Comparison of ENCODE assay signal across 1 cellular context in genomic region chr1:8239306-8240023, GRCh38.
A peak's percentile ranks its signal among the peaks of the same experiment; 100 is the strongest.
TF ChIP-seq lines count a peak whose summit lies in the region.

No MANE protein-coding gene starts in this region.

TF ChIP-seq in HepG2, 621 proteins besides CTCF, POLR2A, EP300 and RAD21 (continued from another document and continues in another):
- TF ChIP-seq, protein P1, sequence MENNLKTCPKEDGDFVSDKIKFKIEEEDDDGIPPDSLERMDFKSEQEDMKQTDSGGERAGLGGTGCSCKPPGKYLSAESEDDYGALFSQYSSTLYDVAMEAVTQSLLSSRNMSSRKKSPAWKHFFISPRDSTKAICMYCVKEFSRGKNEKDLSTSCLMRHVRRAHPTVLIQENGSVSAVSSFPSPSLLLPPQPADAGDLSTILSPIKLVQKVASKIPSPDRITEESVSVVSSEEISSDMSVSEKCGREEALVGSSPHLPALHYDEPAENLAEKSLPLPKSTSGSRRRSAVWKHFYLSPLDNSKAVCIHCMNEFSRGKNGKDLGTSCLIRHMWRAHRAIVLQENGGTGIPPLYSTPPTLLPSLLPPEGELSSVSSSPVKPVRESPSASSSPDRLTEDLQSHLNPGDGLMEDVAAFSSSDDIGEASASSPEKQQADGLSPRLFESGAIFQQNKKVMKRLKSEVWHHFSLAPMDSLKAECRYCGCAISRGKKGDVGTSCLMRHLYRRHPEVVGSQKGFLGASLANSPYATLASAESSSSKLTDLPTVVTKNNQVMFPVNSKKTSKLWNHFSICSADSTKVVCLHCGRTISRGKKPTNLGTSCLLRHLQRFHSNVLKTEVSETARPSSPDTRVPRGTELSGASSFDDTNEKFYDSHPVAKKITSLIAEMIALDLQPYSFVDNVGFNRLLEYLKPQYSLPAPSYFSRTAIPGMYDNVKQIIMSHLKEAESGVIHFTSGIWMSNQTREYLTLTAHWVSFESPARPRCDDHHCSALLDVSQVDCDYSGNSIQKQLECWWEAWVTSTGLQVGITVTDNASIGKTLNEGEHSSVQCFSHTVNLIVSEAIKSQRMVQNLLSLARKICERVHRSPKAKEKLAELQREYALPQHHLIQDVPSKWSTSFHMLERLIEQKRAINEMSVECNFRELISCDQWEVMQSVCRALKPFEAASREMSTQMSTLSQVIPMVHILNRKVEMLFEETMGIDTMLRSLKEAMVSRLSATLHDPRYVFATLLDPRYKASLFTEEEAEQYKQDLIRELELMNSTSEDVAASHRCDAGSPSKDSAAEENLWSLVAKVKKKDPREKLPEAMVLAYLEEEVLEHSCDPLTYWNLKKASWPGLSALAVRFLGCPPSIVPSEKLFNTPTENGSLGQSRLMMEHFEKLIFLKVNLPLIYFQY (CRISPR knock-in tag; IDR thresholded peaks at IDR 0.05; ENCODE audit: borderline replicate concordance) = no peak
- TF ChIP-seq CENPT (CRISPR knock-in tag; IDR thresholded peaks at IDR 0.05; ENCODE audit: low read depth) = no peak
- no peak for TF ChIP-seq SKIL (CRISPR knock-in tag; IDR thresholded peaks at IDR 0.05; ENCODE audit: borderline replicate concordance)
- no peak for TF ChIP-seq PRPF4 (IDR thresholded peaks at IDR 0.05; ENCODE audit: low read depth, low read length, poor library complexity, severe bottlenecking)
- TF ChIP-seq HOXA5 (CRISPR knock-in tag; IDR thresholded peaks at IDR 0.05) = peak; percentile 4; the same call in 1 of the 2 replicates
- TF ChIP-seq ZNF816 (CRISPR knock-in tag; IDR thresholded peaks at IDR 0.05; ENCODE audit: borderline replicate concordance) = no peak
- TF ChIP-seq GABPA (IDR thresholded peaks at IDR 0.05; ENCODE audit: low read depth, low read length) = no peak
- peak; percentile 34; the same call in 1 of the 2 replicates for TF ChIP-seq GABPA (CRISPR knock-in tag; IDR thresholded peaks at IDR 0.05; ENCODE audit: low read depth)
- no peak for TF ChIP-seq ZNF562 (CRISPR knock-in tag; IDR thresholded peaks at IDR 0.05; ENCODE audit: borderline replicate concordance)
- TF ChIP-seq MLXIP (CRISPR knock-in tag; IDR thresholded peaks at IDR 0.05; ENCODE audit: borderline replicate concordance) = no peak
- TF ChIP-seq KDM2A (CRISPR knock-in tag; IDR thresholded peaks at IDR 0.05; ENCODE audit: borderline replicate concordance, low read depth) = peak; percentile 41; the same call in 1 of the 2 replicates
- no peak for TF ChIP-seq NFE2 (CRISPR knock-in tag; IDR thresholded peaks at IDR 0.05)
- TF ChIP-seq IRX3 (CRISPR knock-in tag; IDR thresholded peaks at IDR 0.05; ENCODE audit: borderline replicate concordance, low read depth) = no peak
- TF ChIP-seq FOXC1 (CRISPR knock-in tag; IDR thresholded peaks at IDR 0.05; ENCODE audit: borderline replicate concordance) = no peak; the same call in 1 of the 2 replicates
- no peak for TF ChIP-seq ZNF10 (CRISPR knock-in tag; IDR thresholded peaks at IDR 0.05; ENCODE audit: borderline replicate concordance, low read depth)
- TF ChIP-seq ZNF607 (CRISPR knock-in tag; IDR thresholded peaks at IDR 0.05; ENCODE audit: borderline replicate concordance) = peak; percentile 88
- TF ChIP-seq SP2 (CRISPR knock-in tag; IDR thresholded peaks at IDR 0.05) = no peak
- TF ChIP-seq SIX4 (CRISPR knock-in tag; IDR thresholded peaks at IDR 0.05) = no peak
- TF ChIP-seq HHEX (CRISPR knock-in tag; IDR thresholded peaks at IDR 0.05) = no peak
- peak; percentile 71 for TF ChIP-seq PHF8 (CRISPR knock-in tag; IDR thresholded peaks at IDR 0.05)
- TF ChIP-seq ATF1 (CRISPR knock-in tag; IDR thresholded peaks at IDR 0.05) = no peak
- no peak for TF ChIP-seq ZNF703 (CRISPR knock-in tag; IDR thresholded peaks at IDR 0.05; ENCODE audit: borderline replicate concordance)
- TF ChIP-seq SYNCRIP (IDR thresholded peaks at IDR 0.05; ENCODE audit: insufficient read depth, low read depth, low read length) = no peak
- TF ChIP-seq KLF16 (CRISPR knock-in tag; IDR thresholded peaks at IDR 0.05) = no peak; a peak in 1 of 4 replicates
- TF ChIP-seq, protein P2, sequence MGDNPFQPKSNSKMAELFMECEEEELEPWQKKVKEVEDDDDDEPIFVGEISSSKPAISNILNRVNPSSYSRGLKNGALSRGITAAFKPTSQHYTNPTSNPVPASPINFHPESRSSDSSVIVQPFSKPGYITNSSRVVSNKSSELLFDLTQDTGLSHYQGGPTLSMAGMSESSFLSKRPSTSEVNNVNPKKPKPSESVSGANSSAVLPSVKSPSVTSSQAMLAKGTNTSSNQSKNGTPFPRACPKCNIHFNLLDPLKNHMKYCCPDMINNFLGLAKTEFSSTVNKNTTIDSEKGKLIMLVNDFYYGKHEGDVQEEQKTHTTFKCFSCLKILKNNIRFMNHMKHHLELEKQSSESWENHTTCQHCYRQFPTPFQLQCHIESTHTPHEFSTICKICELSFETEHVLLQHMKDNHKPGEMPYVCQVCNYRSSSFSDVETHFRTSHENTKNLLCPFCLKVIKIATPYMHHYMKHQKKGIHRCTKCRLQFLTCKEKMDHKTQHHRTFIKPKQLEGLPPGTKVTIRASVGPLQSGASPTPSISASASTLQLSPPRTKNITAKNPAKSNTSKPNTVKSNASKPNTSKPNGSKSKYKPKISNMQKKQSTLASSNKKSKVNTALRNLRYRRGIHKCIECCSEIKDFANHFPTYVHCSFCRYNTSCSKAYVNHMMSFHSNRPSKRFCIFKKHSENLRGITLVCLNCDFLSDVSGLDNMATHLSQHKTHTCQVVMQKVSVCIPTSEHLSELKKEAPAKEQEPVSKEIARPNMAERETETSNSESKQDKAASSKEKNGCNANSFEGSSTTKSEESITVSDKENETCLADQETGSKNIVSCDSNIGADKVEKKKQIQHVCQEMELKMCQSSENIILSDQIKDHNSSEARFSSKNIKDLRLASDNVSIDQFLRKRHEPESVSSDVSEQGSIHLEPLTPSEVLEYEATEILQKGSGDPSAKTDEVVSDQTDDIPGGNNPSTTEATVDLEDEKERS (CRISPR knock-in tag; IDR thresholded peaks at IDR 0.05) = no peak
- 0 out of 2 replicates have a peak, but pooled peaks have one; percentile 5 for TF ChIP-seq ZNF12 (CRISPR knock-in tag; IDR thresholded peaks at IDR 0.05)
- no peak for TF ChIP-seq ZFP36 (IDR thresholded peaks at IDR 0.05; ENCODE audit: borderline replicate concordance, low read depth, low read length, partially characterized antibody)
- no peak for TF ChIP-seq HDAC6 (IDR thresholded peaks at IDR 0.05; ENCODE audit: low read depth, low read length)
- no peak for TF ChIP-seq ZNF335 (CRISPR knock-in tag; IDR thresholded peaks at IDR 0.05)
- TF ChIP-seq ZNF362 (CRISPR knock-in tag; IDR thresholded peaks at IDR 0.05; ENCODE audit: borderline replicate concordance) = peak; percentile 95; the same call in 1 of the 2 replicates
- TF ChIP-seq GMEB1 (CRISPR knock-in tag; IDR thresholded peaks at IDR 0.05; ENCODE audit: borderline replicate concordance) = no peak
- TF ChIP-seq, protein P3, sequence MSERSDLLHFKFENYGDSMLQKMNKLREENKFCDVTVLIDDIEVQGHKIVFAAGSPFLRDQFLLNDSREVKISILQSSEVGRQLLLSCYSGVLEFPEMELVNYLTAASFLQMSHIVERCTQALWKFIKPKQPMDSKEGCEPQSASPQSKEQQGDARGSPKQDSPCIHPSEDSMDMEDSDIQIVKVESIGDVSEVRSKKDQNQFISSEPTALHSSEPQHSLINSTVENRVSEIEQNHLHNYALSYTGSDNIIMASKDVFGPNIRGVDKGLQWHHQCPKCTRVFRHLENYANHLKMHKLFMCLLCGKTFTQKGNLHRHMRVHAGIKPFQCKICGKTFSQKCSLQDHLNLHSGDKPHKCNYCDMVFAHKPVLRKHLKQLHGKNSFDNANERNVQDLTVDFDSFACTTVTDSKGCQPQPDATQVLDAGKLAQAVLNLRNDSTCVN (CRISPR knock-in tag; IDR thresholded peaks at IDR 0.05; ENCODE audit: borderline replicate concordance) = peak; percentile 15; the same call in 1 of the 2 replicates
- TF ChIP-seq ZFP36L1 (CRISPR knock-in tag; IDR thresholded peaks at IDR 0.05) = no peak
- TF ChIP-seq ZNF572 (CRISPR knock-in tag; IDR thresholded peaks at IDR 0.05) = no peak
- TF ChIP-seq ZBTB7A (CRISPR knock-in tag; IDR thresholded peaks at IDR 0.05) = no peak; the same call in 1 of the 2 replicates
- 0 out of 2 replicates have a peak, but pooled peaks have one; percentile 57 for TF ChIP-seq MEIS2 (CRISPR knock-in tag; IDR thresholded peaks at IDR 0.05)
- TF ChIP-seq PHF21A (CRISPR knock-in tag; IDR thresholded peaks at IDR 0.05) = peak; percentile 78
- TF ChIP-seq RERE (CRISPR knock-in tag; IDR thresholded peaks at IDR 0.05; ENCODE audit: low read depth) = no peak
